In genomic region chr2:56687169-56687568, GRCh38 we compare ENCODE assay signal across 32 cellular contexts.
DNase-seq lines count a peak whose midpoint lies in the region; ATAC-seq and TF ChIP-seq lines count a peak whose summit lies in the region.
"Had no signal": no experiment of that assay in that cellular context is flagged by ENCODE, and none has a peak within 500 bp of the region (broad histone marks: within the 10 kb centered on the region; RNA-seq: fewer than 3 reads in every experiment).

No MANE protein-coding gene starts in this region.

- H3K4me1 ChIP-seq in mammary epithelial cell (ENCODE audit: insufficient read depth, low read length) (peaks cover 5% of the 10 kb centered on the region), SK-N-SH (ENCODE audit: control insufficient read depth in 1 of 2, insufficient read depth in 2 of 2, low read depth in 1 of 2, low read length in 1 of 2) (peaks cover 0 to 27% of the 10 kb centered on the region in 2 experiments; a peak in 3 of 4 replicates)
- H3K4me1 ChIP-seq: ascending aorta, upper lobe of left lung had no signal

- no peak overlapping the region for H3K9ac ChIP-seq in mammary epithelial cell (ENCODE audit: insufficient read depth, low read length)
- peak overlapping the region; percentile 3; the same call in 1 of the 2 replicates for H3K9ac ChIP-seq in SK-N-SH
- H3K9ac ChIP-seq: KMS-11 had no signal

- H3K79me2 ChIP-seq in mammary epithelial cell (ENCODE audit: insufficient read depth, low read length), result no peaks in the 10 kb centered on the region
- H3K79me2 ChIP-seq in SK-N-SH (ENCODE audit: insufficient read depth), result peaks cover 40% of the 10 kb centered on the region

- H3K4me1 Mint-ChIP-seq in MCF 10A (ENCODE audit: insufficient read depth, unreplicated experiment), result peaks cover 18% of the 10 kb centered on the region
- H3K4me1 Mint-ChIP-seq: memory B cell, nephron, T-helper 17 cell had no signal

- 94% methylated on average over 1 of the region's 1 CpG for WGBS in mammary epithelial cell (ENCODE audit: low coverage, missing lambda C conversion rate)
- 13% methylated on average over 1 of the region's 1 CpG for WGBS in SK-N-SH (ENCODE audit: low lambda C conversion rate)

- H3K27me3 ChIP-seq in mammary epithelial cell (ENCODE audit: insufficient read depth, low read length) (no peaks in the 10 kb centered on the region), SK-N-SH (ENCODE audit: insufficient read depth) (no peaks in the 10 kb centered on the region)
- H3K27me3 ChIP-seq: ascending aorta, upper lobe of left lung had no signal

- H3K4me3 Mint-ChIP-seq in MCF 10A (ENCODE audit: unreplicated experiment), result no peak overlapping the region
- H3K4me3 Mint-ChIP-seq: activated naive CD8-positive, alpha-beta T cell; activated T-cell treated with anti-CD3 and anti-CD28 coated beads, Interleukin-2, amount 50 U/mL, for 24 hours; memory B cell; nephron; T-helper 17 cell had no signal

- H3K36me3 ChIP-seq in mammary epithelial cell (ENCODE audit: insufficient read depth, low read length) (no peaks in the 10 kb centered on the region), SK-N-SH (replicated peaks in 1 of 2; ENCODE audit: control insufficient read depth in 1 of 2, insufficient read depth in 2 of 2, low read length in 1 of 2) (peaks cover 0 to 32% of the 10 kb centered on the region in 2 experiments)
- H3K36me3 ChIP-seq: ascending aorta, upper lobe of left lung had no signal

- CTCF ChIA-PET in mammary epithelial cell (lab: Charles Lee; ENCODE audit: low non-redundant PET) (no interaction called here), MCF 10A (lab: Yijun Ruan, JAX) (no interaction called here), SK-N-SH (lab: Yijun Ruan, JAX) (no interaction called here)

- dilution Hi-C loops in mammary epithelial cell (cut with HindIII; ENCODE audit: low sequenced_read_pairs), result no loop called here

- in situ Hi-C loops in mammary epithelial cell (cut with MboI; ENCODE audit: low sequenced_read_pairs in 2 of 2), result no loop called here

- DNase-seq in mammary epithelial cell (peak; percentile 29), MCF 10A (ENCODE audit: unreplicated experiment) (no peak), SK-N-SH (no peak), fibroblast of the aortic adventitia (ENCODE audit: low read depth) (peak; percentile 11), NCI-H1092 treated with DMSO at 0.1 percent for 48 hours (lab: John Stamatoyannopoulos, UW) (no peak), Kasumi-1 (lab: John Stamatoyannopoulos, UW) (no peak), SW 1271 (lab: John Stamatoyannopoulos, UW) (no peak)
- DNase-seq: activated CD4-positive, alpha-beta T cell treated with anti-CD3 and anti-CD28 coated beads, Interleukin-2, amount 50 U/mL, for 1 hour; activated CD4-positive, CD25-positive, alpha-beta regulatory T cell; activated effector memory CD4-positive, alpha-beta T cell treated with anti-CD3 and anti-CD28 coated beads, Interleukin-2, amount 50 U/mL, for 16 hours; activated T-cell treated with anti-CD3 and anti-CD28 coated beads, Interleukin-2, amount 50 U/mL, for 24 hours; C1 segment of cervical spinal cord; caudate nucleus; COR-L47; cortex of kidney; DMS53; GOT3; left cardiac atrium; MV-4-11; NCI-H1436 treated with DMSO at 0.1 percent for 48 hours; NCI-H748 treated with DMSO at 0.1 percent for 48 hours; stimulated activated naive CD4-positive, alpha-beta T cell; T-helper 17 cell; upper lobe of left lung had no signal

- H3K9me3 ChIP-seq in mammary epithelial cell (replicated peaks; ENCODE audit: insufficient read depth, low read length) (no peaks in the 10 kb centered on the region), SK-N-SH (no peaks in the 10 kb centered on the region)
- H3K9me3 ChIP-seq: ascending aorta, upper lobe of left lung had no signal

- H3K4me3 ChIP-seq in mammary epithelial cell (replicated peaks in 1 of 3; ENCODE audit: insufficient read depth in 1 of 3, low read depth in 2 of 3, low read length in 3 of 3) (no peak overlapping the region), SK-N-SH (ENCODE audit: low read depth in 2 of 2, low read length in 1 of 2) (no peak overlapping the region), fibroblast of the aortic adventitia (ENCODE audit: low read depth, low read length) (no peak overlapping the region)
- H3K4me3 ChIP-seq: ascending aorta, skin epidermis, upper lobe of left lung had no signal

- intact Hi-C loops in mammary epithelial cell (cut with micrococcal nuclease), result no loop called here
- intact Hi-C loops in MCF 10A (cut with micrococcal nuclease), result no loop called here

- H2AFZ ChIP-seq in mammary epithelial cell (ENCODE audit: low read depth, low read length) (no peak overlapping the region), SK-N-SH (ENCODE audit: low read depth) (no peak overlapping the region)

- no peaks in the 10 kb centered on the region for H3K36me3 Mint-ChIP-seq in MCF 10A (ENCODE audit: insufficient read depth, unreplicated experiment)
- H3K36me3 Mint-ChIP-seq: activated naive CD8-positive, alpha-beta T cell; memory B cell had no signal

- no peaks in the 10 kb centered on the region for H4K20me1 ChIP-seq in mammary epithelial cell (ENCODE audit: insufficient read depth, low read length)
- H4K20me1 ChIP-seq in SK-N-SH (ENCODE audit: insufficient read depth), result no peaks in the 10 kb centered on the region

- POLR2A ChIA-PET in MCF 10A (lab: Yijun Ruan, JAX), result interaction anchor here (0.6 kb wide), 1 partner anchor 30 kb away, joined by 3 read pairs; no protein-coding TSS in a partner anchor
- POLR2A ChIA-PET in SK-N-SH (lab: Yijun Ruan, JAX), result no interaction called here

- TF ChIP-seq CTCF in mammary epithelial cell (conservative IDR thresholded peaks at IDR 0.05 in 1 of 2, IDR thresholded peaks at IDR 0.05 in 1 of 2; ENCODE audit: extremely low read depth in 1 of 2, insufficient read depth in 1 of 2, low read depth in 1 of 2, low read length in 2 of 2) (no peak), MCF 10A (IDR thresholded peaks at IDR 0.05; ENCODE audit: unreplicated experiment) (no peak), SK-N-SH (IDR thresholded peaks at IDR 0.05) (no peak), fibroblast of the aortic adventitia (IDR thresholded peaks at IDR 0.05; ENCODE audit: insufficient read depth, low read length) (no peak)

- BruUV-seq in mammary epithelial cell (replicated peaks; lab: Mats Ljungman, UMichigan), result no TSS peak
- no TSS peak for BruUV-seq in MCF 10A (replicated peaks; lab: Mats Ljungman, UMichigan)

- no peaks in the 10 kb centered on the region for H3K9me2 ChIP-seq in SK-N-SH

- no peaks in the 10 kb centered on the region for H3K27me3 Mint-ChIP-seq in MCF 10A (ENCODE audit: insufficient read depth, unreplicated experiment)
- H3K27me3 Mint-ChIP-seq: activated naive CD8-positive, alpha-beta T cell; activated T-cell treated with anti-CD3 and anti-CD28 coated beads, Interleukin-2, amount 50 U/mL, for 24 hours; memory B cell; T-helper 17 cell had no signal

- ATAC-seq in HG03520 (IDR thresholded peaks at IDR 0.05; ENCODE audit: unreplicated experiment), result no peak
- ATAC-seq: left cardiac atrium, T-helper 17 cell had no signal

- TF ChIP-seq RAD21 in SK-N-SH (IDR thresholded peaks at IDR 0.05; ENCODE audit: low read length), result no peak

- H3K27ac Mint-ChIP-seq in MCF 10A (ENCODE audit: low read depth, unreplicated experiment), result no peak overlapping the region
- H3K27ac Mint-ChIP-seq: activated naive CD8-positive, alpha-beta T cell; activated T-cell treated with anti-CD3 and anti-CD28 coated beads, Interleukin-2, amount 50 U/mL, for 24 hours; memory B cell; nephron; T-helper 17 cell had no signal

- peaks cover 38% of the 10 kb centered on the region for H3F3A ChIP-seq in SK-N-SH (replicated peaks; ENCODE audit: insufficient read depth)

- H3K27ac ChIP-seq in mammary epithelial cell (ENCODE audit: insufficient read depth, low read depth, low read length), result no peak overlapping the region
- peak overlapping the region; percentile 68 to 82; a peak in 3 of 4 replicates for H3K27ac ChIP-seq in SK-N-SH (ENCODE audit: low read depth in 2 of 2, low read length in 1 of 2)
- H3K27ac ChIP-seq: 22Rv1, ascending aorta, KMS-11, skin epidermis, upper lobe of left lung had no signal

- TF ChIP-seq EP300 in SK-N-SH (IDR thresholded peaks at IDR 0.05; ENCODE audit: borderline replicate concordance in 1 of 2, low read depth in 1 of 2, low read length in 1 of 2), result peak; percentile 27 to 97; a peak in 3 of 4 replicates

- no peaks in the 10 kb centered on the region for H3K9me3 Mint-ChIP-seq in MCF 10A (ENCODE audit: unreplicated experiment)
- H3K9me3 Mint-ChIP-seq: memory B cell, nephron had no signal

- no peak overlapping the region for H3K4me2 ChIP-seq in mammary epithelial cell (ENCODE audit: insufficient read depth, low read depth, low read length)
- no peak overlapping the region for H3K4me2 ChIP-seq in SK-N-SH
- H3K4me2 ChIP-seq: KMS-11 had no signal

TF ChIP-seq in SK-N-SH, 30 proteins besides CTCF, POLR2A, EP300 and RAD21 (continues in another document):
- TF ChIP-seq FOSL2 (IDR thresholded peaks at IDR 0.05; ENCODE audit: borderline replicate concordance, low read depth) (peak; percentile 82), YY1 (IDR thresholded peaks at IDR 0.05; ENCODE audit: low read depth) (0 out of 2 replicates have a peak, but pooled peaks have one; percentile 22), RXRA (IDR thresholded peaks at IDR 0.05; ENCODE audit: borderline replicate concordance, low read depth) (peak; percentile 19; the same call in 1 of the 2 replicates), MAX (IDR thresholded peaks at IDR 0.05; ENCODE audit: low read depth) (no peak), ZBTB33 (IDR thresholded peaks at IDR 0.05; ENCODE audit: borderline replicate concordance, low read depth) (peak; percentile 44; the same call in 1 of the 2 replicates)

Comparison
In these comparisons a context has a peak if more than half of its experiments do, and no peak if none do; other contexts are left out.
1. DNase-seq: peak in mammary epithelial cell (single experiment) and fibroblast of the aortic adventitia (single experiment); none in MCF 10A (single experiment), SK-N-SH (single experiment), NCI-H1092 treated with DMSO at 0.1 percent for 48 hours (single experiment), Kasumi-1 (0 of 2) and SW 1271 (0 of 2).